ENCODE assay signal across 8 cellular contexts in genomic region chr20:2751868-2752630, GRCh38. TPM values are rescaled to one million over a fixed set of nuclear protein-coding genes. Genes with fewer than 3 reads are reported as not detected.
DNase-seq lines count a peak whose midpoint lies in the region; ATAC-seq, FAIRE-seq and TF ChIP-seq lines count a peak whose summit lies in the region.

No MANE protein-coding gene starts in this region.

- CTCF ChIA-PET in Panc1 (lab: Charles Lee): interaction anchor here (0.6 to 0.7 kb wide), 4 partner anchors 15 to 454 kb away, joined by 5 to 10 read pairs (median 6); partner anchors contain the start of gene IDH3B

- ATAC-seq in Panc1 (peak; percentile 67), GM21390 (IDR thresholded peaks at IDR 0.05; ENCODE audit: unreplicated experiment) (no peak), HG03039 (IDR thresholded peaks at IDR 0.05; ENCODE audit: unreplicated experiment) (no peak)
- peak; percentile 18 for ATAC-seq in activated naive CD8-positive, alpha-beta T cell treated with anti-CD3 and anti-CD28 coated beads, Interleukin-2, amount 50 U/mL, for 24 hours
- peak; percentile 18 for ATAC-seq in stimulated activated memory B cell treated with anti-CD40 and anti-IgM and Interleukin-4, amounts not matched to agents 10 μg/mL and 1 μg/mL and 100 μg/mL, for 72 hours

- intact Hi-C loops in Panc1 (cut with micrococcal nuclease; ENCODE audit: unreplicated experiment): no loop called here
- intact Hi-C loops in kidney (cut with DNase I): no loop called here

- no peaks in the 10 kb centered on the region for H3K9me3 ChIP-seq in Panc1 (ENCODE audit: control insufficient read depth, insufficient read depth, low read depth, low read length)
- no peaks in the 10 kb centered on the region for H3K9me3 ChIP-seq in kidney (ENCODE audit: control insufficient read depth in 1 of 2, low read length in 2 of 2)

- H3K4me1 ChIP-seq in Panc1 (ENCODE audit: control insufficient read depth, insufficient read depth, low read length) (peaks cover 11% of the 10 kb centered on the region), kidney (ENCODE audit: control insufficient read depth in 1 of 2, insufficient read depth in 1 of 2, low read depth in 1 of 2, low read length in 2 of 2) (peaks cover 0 to 4% of the 10 kb centered on the region in 2 donors)

- DNase-seq in GM19239 (ENCODE audit: insufficient read length, low spot score) (peak; percentile 56), Panc1 (ENCODE audit: low read depth, low spot score) (no peak), kidney (peak; percentile 83), HTR-8/SVneo (ENCODE audit: insufficient read length, low spot score) (no peak)
- peak; percentile 59 for DNase-seq in activated naive CD8-positive, alpha-beta T cell treated with anti-CD3 and anti-CD28 coated beads, Interleukin-2, amount 50 U/mL, for 24 hours

- H3K27ac Mint-ChIP-seq in activated naive CD8-positive, alpha-beta T cell treated with anti-CD3 and anti-CD28 coated beads, Interleukin-2, amount 50 U/mL, for 24 hours: no peak overlapping the region
- no peak overlapping the region for H3K27ac Mint-ChIP-seq in stimulated activated memory B cell treated with anti-CD40 and anti-IgM and Interleukin-4, amounts not matched to agents 10 μg/mL and 1 μg/mL and 100 μg/mL, for 72 hours

- H3K27me3 ChIP-seq in Panc1 (ENCODE audit: control insufficient read depth, insufficient read depth, low read length): no peaks in the 10 kb centered on the region

- peaks cover 46% of the 10 kb centered on the region for H3K27me3 Mint-ChIP-seq in activated naive CD8-positive, alpha-beta T cell treated with anti-CD3 and anti-CD28 coated beads, Interleukin-2, amount 50 U/mL, for 24 hours
- H3K27me3 Mint-ChIP-seq in stimulated activated memory B cell treated with anti-CD40 and anti-IgM and Interleukin-4, amounts not matched to agents 10 μg/mL and 1 μg/mL and 100 μg/mL, for 72 hours: peaks cover 64% of the 10 kb centered on the region

- H3K27ac ChIP-seq in Panc1 (ENCODE audit: low read length) (no peak overlapping the region), kidney (ENCODE audit: low read depth in 2 of 2, low read length in 2 of 2) (no peak overlapping the region)

- no peaks in the 10 kb centered on the region for H3K36me3 ChIP-seq in Panc1 (ENCODE audit: control insufficient read depth, insufficient read depth, low read length)
- H3K36me3 ChIP-seq in kidney (ENCODE audit: control insufficient read depth in 1 of 2, insufficient read depth in 2 of 2, low read length in 2 of 2): no peaks in the 10 kb centered on the region

- H3K4me3 Mint-ChIP-seq in activated naive CD8-positive, alpha-beta T cell treated with anti-CD3 and anti-CD28 coated beads, Interleukin-2, amount 50 U/mL, for 24 hours: no peak overlapping the region
- H3K4me3 Mint-ChIP-seq in stimulated activated memory B cell treated with anti-CD40 and anti-IgM and Interleukin-4, amounts not matched to agents 10 μg/mL and 1 μg/mL and 100 μg/mL, for 72 hours: no peak overlapping the region

- BruUV-seq in Panc1 (replicated peaks; lab: Mats Ljungman, UMichigan): no TSS peak

- no peak for TF ChIP-seq CTCF in Panc1 (IDR thresholded peaks at IDR 0.05)
- peak; percentile 25 for TF ChIP-seq CTCF in kidney (IDR thresholded peaks at IDR 0.05; ENCODE audit: borderline replicate concordance, extremely low read depth, insufficient read depth)

- H3K4me3 ChIP-seq in Panc1 (ENCODE audit: low read depth in 2 of 2, low read length in 2 of 2): peak overlapping the region; percentile 38 to 60
- no peak overlapping the region for H3K4me3 ChIP-seq in kidney (ENCODE audit: low read length in 2 of 2)

- in situ Hi-C loops in Panc1 (cut with HindIII; ENCODE audit: low pct_unique_long_range_greater_than_20kb, low sequenced_read_pairs): no loop called here

- no peaks in the 10 kb centered on the region for H3K9me3 Mint-ChIP-seq in activated naive CD8-positive, alpha-beta T cell treated with anti-CD3 and anti-CD28 coated beads, Interleukin-2, amount 50 U/mL, for 24 hours
- peaks cover 3% of the 10 kb centered on the region for H3K9me3 Mint-ChIP-seq in stimulated activated memory B cell treated with anti-CD40 and anti-IgM and Interleukin-4, amounts not matched to agents 10 μg/mL and 1 μg/mL and 100 μg/mL, for 72 hours

- no peak for FAIRE-seq in GM19239 (lab: Jason Lieb, UNC)
- FAIRE-seq in kidney (lab: Jason Lieb, UNC): no peak
- FAIRE-seq in HTR-8/SVneo (lab: Jason Lieb, UNC): no peak

- POLR2A ChIA-PET in Panc1 (lab: Charles Lee): interaction anchor here (0.7 kb wide), 1 partner anchor 88 kb away, joined by 6 read pairs; no protein-coding TSS in a partner anchor

- H3K9ac ChIP-seq in kidney (ENCODE audit: low read length in 2 of 2): no peak overlapping the region

- peaks cover 38% of the 10 kb centered on the region for H3K4me1 Mint-ChIP-seq in activated naive CD8-positive, alpha-beta T cell treated with anti-CD3 and anti-CD28 coated beads, Interleukin-2, amount 50 U/mL, for 24 hours
- H3K4me1 Mint-ChIP-seq in stimulated activated memory B cell treated with anti-CD40 and anti-IgM and Interleukin-4, amounts not matched to agents 10 μg/mL and 1 μg/mL and 100 μg/mL, for 72 hours: peaks cover 33% of the 10 kb centered on the region

- H3K36me3 Mint-ChIP-seq in activated naive CD8-positive, alpha-beta T cell treated with anti-CD3 and anti-CD28 coated beads, Interleukin-2, amount 50 U/mL, for 24 hours (ENCODE audit: low read depth): no peaks in the 10 kb centered on the region
- H3K36me3 Mint-ChIP-seq in stimulated activated memory B cell treated with anti-CD40 and anti-IgM and Interleukin-4, amounts not matched to agents 10 μg/mL and 1 μg/mL and 100 μg/mL, for 72 hours: no peaks in the 10 kb centered on the region

RNA-seq across cellular contexts. Expression of gene CPXM1, which starts 48.4 kb away (rescaled TPM):
- not detected for total RNA-seq in Panc1 (2021; ENCODE audit: unreplicated experiment)
- polyA plus RNA-seq in Panc1 (2012; ENCODE audit: insufficient read length): not detected
- total RNA-seq in kidney: 5.2 TPM
- 7.1 TPM for polyA plus RNA-seq in kidney (ENCODE audit: insufficient read depth, low read depth, low replicate concordance)

RNA-seq across cellular contexts. Expression of gene EBF4, which starts 59.5 kb away (rescaled TPM):
- total RNA-seq in Panc1 (2021; ENCODE audit: unreplicated experiment): 6.8 TPM
- polyA plus RNA-seq in Panc1 (2012; ENCODE audit: insufficient read length): 11.8 TPM
- total RNA-seq in kidney: 10.2 TPM
- 8.8 TPM for polyA plus RNA-seq in kidney (ENCODE audit: insufficient read depth, low read depth, low replicate concordance)

Comparison
In these comparisons a context has a peak if more than half of its experiments do, and no peak if none do; other contexts are left out.
1. DNase-seq: peak in GM19239 (single experiment), activated naive CD8-positive, alpha-beta T cell treated with anti-CD3 and anti-CD28 coated beads, Interleukin-2, amount 50 U/mL, for 24 hours (single experiment) and kidney (single experiment); none in Panc1 (single experiment) and HTR-8/SVneo (single experiment).
2. ATAC-seq: peak in Panc1 (single experiment), activated naive CD8-positive, alpha-beta T cell treated with anti-CD3 and anti-CD28 coated beads, Interleukin-2, amount 50 U/mL, for 24 hours (single experiment) and stimulated activated memory B cell treated with anti-CD40 and anti-IgM and Interleukin-4, amounts not matched to agents 10 μg/mL and 1 μg/mL and 100 μg/mL, for 72 hours (single experiment); none in GM21390 (single experiment) and HG03039 (single experiment).
3. H3K4me3 ChIP-seq: peak in Panc1 (2 of 2); none in kidney (0 of 2).